ENCODE assay signal across 22 cellular contexts in genomic region chrX:48711162-48711928, GRCh38. TPM values are rescaled to one million over a fixed set of nuclear protein-coding genes. Genes with fewer than 3 reads are reported as not detected.
A peak's percentile ranks its signal among the peaks of the same experiment; 100 is the strongest.
DNase-seq lines count a peak whose midpoint lies in the region; ATAC-seq and TF ChIP-seq lines count a peak whose summit lies in the region.
"Had no signal": no experiment of that assay in that cellular context is flagged by ENCODE, and none has a peak within 500 bp of the region (broad histone marks: within the 10 kb centered on the region; RNA-seq: fewer than 3 reads in every experiment).

No MANE protein-coding gene starts in this region.

- in situ Hi-C loops in gastrocnemius medialis (cut with MboI; ENCODE audit: low sequenced_read_pairs in 4 of 4): no loop called here

- peaks cover 62% of the 10 kb centered on the region for H3K4me1 Mint-ChIP-seq in activated naive CD4-positive, alpha-beta T cell treated with anti-CD3 and anti-CD28 coated beads, Interleukin-2, amount 10 ng/mL, durations not matched to agents 7 days and 5 days
- peaks cover 59% of the 10 kb centered on the region for H3K4me1 Mint-ChIP-seq in activated T-helper 17 cell treated with anti-CD3 and anti-CD28 coated beads, Interleukin-2, amount 50 U/mL, for 72 hours
- H3K4me1 Mint-ChIP-seq: neural progenitor cell had no signal

- H3K36me3 ChIP-seq in gastrocnemius medialis: no peaks in the 10 kb centered on the region
- no peaks in the 10 kb centered on the region for H3K36me3 ChIP-seq in vagina
- H3K36me3 ChIP-seq: neural progenitor cell had no signal

- peak overlapping the region; percentile 96 for H3K27ac Mint-ChIP-seq in activated naive CD4-positive, alpha-beta T cell treated with anti-CD3 and anti-CD28 coated beads, Interleukin-2, amount 10 ng/mL, durations not matched to agents 7 days and 5 days
- H3K27ac Mint-ChIP-seq in activated T-helper 17 cell treated with anti-CD3 and anti-CD28 coated beads, Interleukin-2, amount 50 U/mL, for 72 hours: peak overlapping the region; percentile 91

- H3K4me3 Mint-ChIP-seq in activated naive CD4-positive, alpha-beta T cell treated with anti-CD3 and anti-CD28 coated beads, Interleukin-2, amount 10 ng/mL, durations not matched to agents 7 days and 5 days: peak overlapping the region; percentile 64
- H3K4me3 Mint-ChIP-seq in activated T-helper 17 cell treated with anti-CD3 and anti-CD28 coated beads, Interleukin-2, amount 50 U/mL, for 72 hours: peak overlapping the region; percentile 76
- H3K4me3 Mint-ChIP-seq: neural progenitor cell had no signal

- 70% methylated on average over 9 of the region's 9 CpGs for WGBS in right cardiac atrium

- no peak for ATAC-seq in activated T-helper 17 cell treated with anti-CD3 and anti-CD28 coated beads, Interleukin-2, amount 50 U/mL, for 72 hours (replicated peaks)
- ATAC-seq in right cardiac atrium (peak; percentile 63 to 65), gastrocnemius medialis (peak in 1 of 2 donors; percentile 65)

- no peaks in the 10 kb centered on the region for H3K27me3 Mint-ChIP-seq in activated naive CD4-positive, alpha-beta T cell treated with anti-CD3 and anti-CD28 coated beads, Interleukin-2, amount 10 ng/mL, durations not matched to agents 7 days and 5 days
- no peaks in the 10 kb centered on the region for H3K27me3 Mint-ChIP-seq in activated T-helper 17 cell treated with anti-CD3 and anti-CD28 coated beads, Interleukin-2, amount 50 U/mL, for 72 hours

- intact Hi-C loops in right cardiac atrium (cut with DNase I) (no loop called here), gastrocnemius medialis (cut with DNase I; ENCODE audit: low total_unique reads) (no loop called here), posterior cingulate gyrus (cut with DNase I) (no loop called here), vagina (cut with DNase I) (loop anchor here (5.0 kb wide), 1 partner anchor 1299 kb away; no protein-coding TSS in a partner anchor)

- peaks cover 2% of the 10 kb centered on the region for H3K4me1 ChIP-seq in right cardiac atrium (ENCODE audit: control insufficient read depth, insufficient read depth, low read length)
- H3K4me1 ChIP-seq in gastrocnemius medialis: peaks cover 0 to 5% of the 10 kb centered on the region in 2 donors
- H3K4me1 ChIP-seq in vagina: no peaks in the 10 kb centered on the region
- H3K4me1 ChIP-seq: neural progenitor cell had no signal

- peaks cover 58% of the 10 kb centered on the region for H3K36me3 Mint-ChIP-seq in activated naive CD4-positive, alpha-beta T cell treated with anti-CD3 and anti-CD28 coated beads, Interleukin-2, amount 10 ng/mL, durations not matched to agents 7 days and 5 days
- peaks cover 13% of the 10 kb centered on the region for H3K36me3 Mint-ChIP-seq in activated T-helper 17 cell treated with anti-CD3 and anti-CD28 coated beads, Interleukin-2, amount 50 U/mL, for 72 hours (ENCODE audit: low read depth)

- H3K27ac ChIP-seq in right cardiac atrium (ENCODE audit: low read length) (peak overlapping the region; percentile 78), gastrocnemius medialis (peak overlapping the region; percentile 12 to 64 (median 20)), vagina (no peak overlapping the region)
- H3K27ac ChIP-seq: neural progenitor cell, WERI-Rb-1 had no signal

- H3K9me3 Mint-ChIP-seq in activated naive CD4-positive, alpha-beta T cell treated with anti-CD3 and anti-CD28 coated beads, Interleukin-2, amount 10 ng/mL, durations not matched to agents 7 days and 5 days: peaks cover 31% of the 10 kb centered on the region
- no peaks in the 10 kb centered on the region for H3K9me3 Mint-ChIP-seq in activated T-helper 17 cell treated with anti-CD3 and anti-CD28 coated beads, Interleukin-2, amount 50 U/mL, for 72 hours

- H3K9me3 ChIP-seq in right cardiac atrium (ENCODE audit: control insufficient read depth, low read length) (no peaks in the 10 kb centered on the region), gastrocnemius medialis (no peaks in the 10 kb centered on the region), vagina (no peaks in the 10 kb centered on the region)

- H3K27me3 ChIP-seq in right cardiac atrium (ENCODE audit: control insufficient read depth, insufficient read depth) (no peaks in the 10 kb centered on the region), gastrocnemius medialis (no peaks in the 10 kb centered on the region), vagina (no peaks in the 10 kb centered on the region)
- H3K27me3 ChIP-seq: neural progenitor cell had no signal

- TF ChIP-seq POLR2A in gastrocnemius medialis (IDR thresholded peaks at IDR 0.05): no peak
- no peak for TF ChIP-seq POLR2A in vagina (IDR thresholded peaks at IDR 0.05)

- TF ChIP-seq CTCF in gastrocnemius medialis (IDR thresholded peaks at IDR 0.05 in 4 of 5, conservative IDR thresholded peaks at IDR 0.05 in 1 of 5) (no peak), vagina (IDR thresholded peaks at IDR 0.05) (no peak)

- peak overlapping the region; percentile 14 for H3K4me3 ChIP-seq in right cardiac atrium (ENCODE audit: low read length)
- H3K4me3 ChIP-seq in gastrocnemius medialis: no peak overlapping the region
- no peak overlapping the region for H3K4me3 ChIP-seq in vagina
- H3K4me3 ChIP-seq: neural progenitor cell had no signal

- CTCF ChIA-PET in activated naive CD4-positive, alpha-beta T cell treated with anti-CD3 and anti-CD28 coated beads, Interleukin-2, amount 10 ng/mL, durations not matched to agents 7 days and 5 days (lab: Charles Lee): no interaction called here

- no peak for DNase-seq in activated naive CD4-positive, alpha-beta T cell treated with anti-CD3 and anti-CD28 coated beads, Interleukin-2, amount 10 ng/mL, durations not matched to agents 7 days and 5 days
- DNase-seq in activated naive CD4-positive, alpha-beta T cell treated with anti-CD3 and anti-CD28 coated beads, Interleukin-2, amount 50 U/mL, for 16 hours: no peak
- no peak for DNase-seq in right cardiac atrium
- no peak for DNase-seq in gastrocnemius medialis
- DNase-seq in posterior cingulate gyrus: no peak
- DNase-seq in NCI-H1105 (lab: John Stamatoyannopoulos, UW): no peak
- no peak for DNase-seq in vagina (ENCODE audit: extremely low spot score in 2 of 2)
- DNase-seq: activated gamma-delta T cell treated with Interleukin-2 at 50 U/mL for 16 hours; EL; kidney glomerular epithelial cell; mesendoderm; NCI-H1436 treated with DMSO at 0.1 percent for 48 hours; SHP77; stimulated activated CD4-positive, alpha-beta T cell treated with anti-CD3 and anti-CD28 coated beads, Interleukin-15, amount 100 ng/mL, for 24 hours; WERI-Rb-1 had no signal

RNA-seq across cellular contexts. Expression of gene SUV39H1, which starts 14.8 kb away (rescaled TPM):
- 10 to 100 TPM; 24.2 to 30.5 TPM for total RNA-seq in activated T-helper 17 cell treated with anti-CD3 and anti-CD28 coated beads, Interleukin-2, amount 50 U/mL, for 72 hours
- total RNA-seq in right cardiac atrium (1 to 10 TPM; 3.1 to 7.2 (median 3.9) TPM), gastrocnemius medialis (1 to 10 TPM; 1.7 to 6.1 (median 3.3) TPM), vagina (2.2 TPM)
- polyA plus RNA-seq in right cardiac atrium: 3.3 TPM

RNA-seq across cellular contexts. Expression of gene WAS, which starts 27.7 kb away (rescaled TPM):
- 100 to 1,000 TPM in 1 of 2 donors, 10 to 100 TPM in 1; 96.8 to 102 TPM for total RNA-seq in activated T-helper 17 cell treated with anti-CD3 and anti-CD28 coated beads, Interleukin-2, amount 50 U/mL, for 72 hours
- 1 to 10 TPM; 3.0 to 6.2 (median 4.0) TPM for total RNA-seq in right cardiac atrium
- polyA plus RNA-seq in right cardiac atrium: 1.5 TPM
- 1 to 10 TPM; 1.8 to 2.7 (median 2.5) TPM for total RNA-seq in gastrocnemius medialis
- 4.4 TPM for total RNA-seq in vagina
- total RNA-seq: M059J had no signal
- polyA plus RNA-seq: endothelial cell of umbilical vein had no signal

RNA-seq across cellular contexts. Expression of gene GLOD5, which starts 50.2 kb away (rescaled TPM):
- total RNA-seq in activated T-helper 17 cell treated with anti-CD3 and anti-CD28 coated beads, Interleukin-2, amount 50 U/mL, for 72 hours: not detected
- total RNA-seq in right cardiac atrium (not detected), gastrocnemius medialis (not detected), vagina (not detected)
- not detected for polyA plus RNA-seq in right cardiac atrium
- total RNA-seq: endothelial cell of umbilical vein, fibroblast of villous mesenchyme, M059J, OCI-LY7, renal cortical epithelial cell had no signal
- polyA plus RNA-seq: endothelial cell of umbilical vein had no signal

Comparison
In these comparisons a context has a peak if more than half of its experiments do, and no peak if none do; other contexts are left out.
1. RNA of gene WAS, which starts 27.7 kb away (total RNA-seq): 96.8 to 102 TPM in activated T-helper 17 cell treated with anti-CD3 and anti-CD28 coated beads, Interleukin-2, amount 50 U/mL, for 72 hours; 3.0 to 6.2 TPM in right cardiac atrium, 4.4 TPM in vagina (single experiment) and 1.8 to 2.7 TPM in gastrocnemius medialis; every median in the first group is over 10 times any median in the second.